ENCODE assay signal across 2 cellular contexts in genomic region chr19:11941361-11941887, GRCh38. TPM values are rescaled to one million over a fixed set of nuclear protein-coding genes. Genes with fewer than 3 reads are reported as not detected.
"Had no signal": no experiment of that assay in that cellular context is flagged by ENCODE, and none has a peak within 500 bp of the region (broad histone marks: within the 10 kb centered on the region; RNA-seq: fewer than 3 reads in every experiment).

No MANE protein-coding gene starts in this region.

RNA-seq across cellular contexts. Expression of gene ZNF763, which starts 23.4 kb away (rescaled TPM):
- total RNA-seq: NCI-H460 had no signal

RNA-seq across cellular contexts. Expression of gene ZNF69, which starts 53.8 kb away (rescaled TPM):
- total RNA-seq: MCF 10A, NCI-H460 had no signal
